8 cellular contexts compared by ENCODE assay signal in the genomic region with DNA sequence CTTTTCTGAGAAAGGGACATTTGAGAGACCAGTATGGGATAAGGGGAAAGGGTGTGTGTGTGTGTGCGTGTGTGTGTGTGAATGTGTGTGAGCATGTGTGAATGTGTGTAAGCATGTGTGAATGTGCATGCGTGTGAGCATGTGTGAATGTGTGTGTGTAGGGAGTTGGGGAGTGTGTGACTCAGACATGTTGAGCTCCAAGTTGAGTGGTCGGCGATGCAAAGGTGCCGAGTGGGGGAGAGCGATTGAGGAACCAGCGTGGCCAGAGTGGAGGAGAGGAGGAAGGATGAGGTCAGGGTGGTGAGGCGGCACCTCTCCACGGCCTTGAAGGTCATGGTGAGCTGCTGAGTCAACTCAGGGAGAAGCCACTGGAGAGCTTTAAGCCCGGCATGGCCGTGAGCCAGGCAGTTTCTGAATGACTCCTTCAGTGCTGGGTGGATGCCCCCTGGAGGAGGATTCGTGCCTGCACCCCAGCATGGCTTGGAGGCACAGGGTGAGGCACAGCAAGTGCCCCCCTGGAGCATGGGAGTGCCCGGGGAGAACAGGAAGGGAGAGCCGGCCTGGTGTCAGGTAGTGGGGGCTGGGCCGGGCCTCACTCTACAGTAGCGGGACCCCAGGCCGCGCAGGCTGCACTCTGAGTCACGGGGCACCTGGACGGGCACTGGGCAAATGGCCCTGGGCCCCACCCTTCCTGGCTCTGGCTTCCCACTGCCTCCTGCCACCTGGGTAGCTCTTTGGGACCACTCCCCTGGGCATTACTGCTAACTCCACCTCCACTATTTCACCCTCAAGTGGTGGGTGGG. TPM values are rescaled to one million over a fixed set of nuclear protein-coding genes. Genes with fewer than 3 reads are reported as not detected.
A peak's percentile ranks its signal among the peaks of the same experiment; 100 is the strongest.
DNase-seq lines count a peak whose midpoint lies in the region; ATAC-seq and TF ChIP-seq lines count a peak whose summit lies in the region.

No MANE protein-coding gene starts in this region.

- H3K27me3 Mint-ChIP-seq in activated naive CD8-positive, alpha-beta T cell treated with anti-CD3 and anti-CD28 coated beads for 36 hours: no peaks in the 10 kb centered on the region

- peak; percentile 46 for ATAC-seq in GM18868 (IDR thresholded peaks at IDR 0.05; ENCODE audit: unreplicated experiment)

- H3K27me3 ChIP-seq in HUES6 (ENCODE audit: control insufficient read depth, insufficient read depth, low read length) (no peaks in the 10 kb centered on the region), hepatocyte (no peaks in the 10 kb centered on the region)

- H3K9me2 ChIP-seq in hepatocyte (replicated peaks; ENCODE audit: insufficient read depth): no peaks in the 10 kb centered on the region

- H3K4me1 ChIP-seq in HUES6 (ENCODE audit: control insufficient read depth, insufficient read depth, low read length): peaks cover 16% of the 10 kb centered on the region
- H3K4me1 ChIP-seq in hepatocyte (ENCODE audit: insufficient read depth): peaks cover 5% of the 10 kb centered on the region

- H4K20me1 ChIP-seq in hepatocyte (ENCODE audit: insufficient read depth, poor library complexity, severe bottlenecking): no peaks in the 10 kb centered on the region

- no peak overlapping the region for H3K4me2 ChIP-seq in hepatocyte

- no peaks in the 10 kb centered on the region for H3K79me2 ChIP-seq in hepatocyte

- no peak overlapping the region for H2AFZ ChIP-seq in hepatocyte

- peak; percentile 88 for DNase-seq in AG08396 (ENCODE audit: low spot score)
- DNase-seq in SW 1271 (lab: John Stamatoyannopoulos, UW): peak; percentile 83 to 84
- DNase-seq in activated naive CD8-positive, alpha-beta T cell treated with anti-CD3 and anti-CD28 coated beads for 36 hours: peak; percentile 82
- peak; percentile 82 for DNase-seq in hepatocyte (ENCODE audit: low spot score)
- peak; percentile 84 for DNase-seq in stimulated activated CD4-positive, alpha-beta T cell treated with anti-CD3 and anti-CD28 coated beads, Interleukin-1b, Interleukin-23, amount 100 ng/mL, for 48 hours
- DNase-seq in NCI-H1930 (lab: John Stamatoyannopoulos, UW): no peak

- H3K27ac ChIP-seq in HUES6 (ENCODE audit: low read depth, low read length): no peak overlapping the region
- no peak overlapping the region for H3K27ac ChIP-seq in hepatocyte

- peak overlapping the region; percentile 0 for H3K9ac ChIP-seq in HUES6 (ENCODE audit: low read length)

- H3K4me3 ChIP-seq in HUES6 (ENCODE audit: low read depth, low read length): no peak overlapping the region
- H3K4me3 ChIP-seq in hepatocyte: no peak overlapping the region

- TF ChIP-seq CTCF in hepatocyte (IDR thresholded peaks at IDR 0.05; ENCODE audit: poor library complexity): peak; percentile 42

- no peaks in the 10 kb centered on the region for H3K9me3 ChIP-seq in HUES6 (ENCODE audit: control insufficient read depth, insufficient read depth, low read depth, low read length)
- H3K9me3 ChIP-seq in hepatocyte (ENCODE audit: low read depth): no peaks in the 10 kb centered on the region

- H3K4me3 Mint-ChIP-seq in activated naive CD8-positive, alpha-beta T cell treated with anti-CD3 and anti-CD28 coated beads for 36 hours: no peak overlapping the region

- peaks cover 15% of the 10 kb centered on the region for H3K4me1 Mint-ChIP-seq in activated naive CD8-positive, alpha-beta T cell treated with anti-CD3 and anti-CD28 coated beads for 36 hours

- H3K27ac Mint-ChIP-seq in activated naive CD8-positive, alpha-beta T cell treated with anti-CD3 and anti-CD28 coated beads for 36 hours: peak overlapping the region; percentile 9

- H3K9me3 Mint-ChIP-seq in activated naive CD8-positive, alpha-beta T cell treated with anti-CD3 and anti-CD28 coated beads for 36 hours: no peaks in the 10 kb centered on the region

- 71% methylated on average over 20 of the region's 20 CpGs for WGBS in hepatocyte (ENCODE audit: low lambda C conversion rate, missing lambda C conversion rate)

- peaks cover 2% of the 10 kb centered on the region for H3K36me3 Mint-ChIP-seq in activated naive CD8-positive, alpha-beta T cell treated with anti-CD3 and anti-CD28 coated beads for 36 hours

- no peaks in the 10 kb centered on the region for H3K36me3 ChIP-seq in HUES6 (ENCODE audit: control insufficient read depth, insufficient read depth, low read length)
- no peaks in the 10 kb centered on the region for H3K36me3 ChIP-seq in hepatocyte (replicated peaks; ENCODE audit: insufficient read depth, low read depth)

RNA-seq across cellular contexts. Expression of a gene that starts 8.2 kb away (rescaled TPM):
- 10 to 100 TPM; 73.5 to 74.5 TPM for total RNA-seq in activated naive CD8-positive, alpha-beta T cell treated with anti-CD3 and anti-CD28 coated beads for 36 hours
- 4.9 TPM in 2 replicates for total RNA-seq in hepatocyte
- polyA plus RNA-seq in hepatocyte: 9.1 and 10.0 TPM in 2 replicates

RNA-seq across cellular contexts. Expression of a gene that starts 13.8 kb away (rescaled TPM):
- 100 to 1,000 TPM; 111 to 116 TPM for total RNA-seq in activated naive CD8-positive, alpha-beta T cell treated with anti-CD3 and anti-CD28 coated beads for 36 hours
- total RNA-seq in hepatocyte: 261 and 267 TPM in 2 replicates
- polyA plus RNA-seq in hepatocyte: 517 and 542 TPM in 2 replicates

RNA-seq across cellular contexts. Expression of a gene that starts 14.4 kb away (rescaled TPM):
- 100 to 1,000 TPM; 235 to 248 TPM for total RNA-seq in activated naive CD8-positive, alpha-beta T cell treated with anti-CD3 and anti-CD28 coated beads for 36 hours
- total RNA-seq in hepatocyte: 210 and 244 TPM in 2 replicates
- polyA plus RNA-seq in hepatocyte: 292 and 311 TPM in 2 replicates

RNA-seq across cellular contexts. Expression of a gene that starts 26.4 kb away (rescaled TPM):
- 10 to 100 TPM; 46.5 to 46.9 TPM for total RNA-seq in activated naive CD8-positive, alpha-beta T cell treated with anti-CD3 and anti-CD28 coated beads for 36 hours
- 52.1 and 62.0 TPM in 2 replicates for total RNA-seq in hepatocyte
- 51.3 and 57.4 TPM in 2 replicates for polyA plus RNA-seq in hepatocyte

RNA-seq across cellular contexts. Expression of a gene that starts 27.2 kb away (rescaled TPM):
- 10 to 100 TPM; 20.3 to 24.5 TPM for total RNA-seq in activated naive CD8-positive, alpha-beta T cell treated with anti-CD3 and anti-CD28 coated beads for 36 hours
- 31.3 and 35.9 TPM in 2 replicates for total RNA-seq in hepatocyte
- polyA plus RNA-seq in hepatocyte: 44.0 and 44.8 TPM in 2 replicates

Comparison
In these comparisons a context has a peak if more than half of its experiments do, and no peak if none do; other contexts are left out.
1. DNase-seq: peak in AG08396 (single experiment), SW 1271 (2 of 2), activated naive CD8-positive, alpha-beta T cell treated with anti-CD3 and anti-CD28 coated beads for 36 hours (single experiment), hepatocyte (single experiment) and stimulated activated CD4-positive, alpha-beta T cell treated with anti-CD3 and anti-CD28 coated beads, Interleukin-1b, Interleukin-23, amount 100 ng/mL, for 48 hours (single experiment); none in NCI-H1930 (0 of 2).
2. RNA of a gene that starts 8.2 kb away (total RNA-seq): 73.5 to 74.5 TPM in activated naive CD8-positive, alpha-beta T cell treated with anti-CD3 and anti-CD28 coated beads for 36 hours; 4.9 TPM in hepatocyte; every median in the first group is over 10 times any median in the second.